Comparison of ENCODE assay signal across 11 cellular contexts in the genomic region with DNA sequence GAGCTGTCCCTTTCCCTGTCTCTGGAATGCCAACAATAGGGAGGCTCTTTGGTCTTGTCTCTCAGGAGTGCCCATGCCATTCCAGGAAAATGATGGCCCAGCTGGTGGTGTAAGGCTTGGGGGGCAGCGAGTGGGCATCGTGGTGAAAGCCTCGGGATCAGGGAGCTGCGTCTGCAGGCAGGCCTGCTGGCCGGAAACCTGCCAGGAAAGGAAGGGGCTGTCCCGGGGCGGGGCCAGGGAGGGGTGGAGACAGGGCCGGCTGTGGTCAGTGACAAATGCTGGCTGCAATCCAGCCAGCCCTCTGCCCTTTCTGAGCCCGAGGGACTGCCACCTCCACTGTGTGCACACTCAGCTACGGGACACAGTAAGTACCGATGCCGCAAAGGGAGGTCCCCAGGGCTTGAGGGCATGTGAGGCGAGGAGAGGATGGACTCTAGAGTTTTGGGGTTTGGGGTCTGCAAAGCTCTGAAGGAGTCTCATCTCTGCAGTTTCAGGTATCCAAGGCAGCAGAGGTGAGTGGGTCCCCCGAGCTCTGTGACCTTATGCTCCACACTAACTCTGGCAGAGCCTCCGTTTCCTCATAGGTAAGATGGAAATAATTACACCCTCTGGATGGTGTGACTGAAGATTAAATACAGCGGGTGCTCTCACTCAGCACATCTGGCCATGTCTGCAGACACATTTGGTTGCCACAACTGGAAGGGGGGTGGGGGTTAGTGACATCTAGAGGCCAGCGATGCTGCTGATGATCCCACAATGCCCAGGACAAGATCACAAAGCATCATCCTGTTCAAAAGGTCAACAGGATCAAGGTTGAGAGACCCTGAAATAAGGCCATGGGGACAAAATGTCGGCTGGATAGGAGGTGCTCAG. TPM values are rescaled to one million over a fixed set of nuclear protein-coding genes. Genes with fewer than 3 reads are reported as not detected.
DNase-seq lines count a peak whose midpoint lies in the region; ATAC-seq and TF ChIP-seq lines count a peak whose summit lies in the region.
"Had no signal": no experiment of that assay in that cellular context is flagged by ENCODE, and none has a peak within 500 bp of the region (broad histone marks: within the 10 kb centered on the region; RNA-seq: fewer than 3 reads in every experiment).

A gene with protein sequence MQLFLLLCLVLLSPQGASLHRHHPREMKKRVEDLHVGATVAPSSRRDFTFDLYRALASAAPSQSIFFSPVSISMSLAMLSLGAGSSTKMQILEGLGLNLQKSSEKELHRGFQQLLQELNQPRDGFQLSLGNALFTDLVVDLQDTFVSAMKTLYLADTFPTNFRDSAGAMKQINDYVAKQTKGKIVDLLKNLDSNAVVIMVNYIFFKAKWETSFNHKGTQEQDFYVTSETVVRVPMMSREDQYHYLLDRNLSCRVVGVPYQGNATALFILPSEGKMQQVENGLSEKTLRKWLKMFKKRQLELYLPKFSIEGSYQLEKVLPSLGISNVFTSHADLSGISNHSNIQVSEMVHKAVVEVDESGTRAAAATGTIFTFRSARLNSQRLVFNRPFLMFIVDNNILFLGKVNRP (plus strand): TSS at position 300 of the 873 bp plus-strand sequence. CDS start 5,937 bp downstream, outside the sequence.

- H3K9me3 Mint-ChIP-seq in GM23338: peaks cover 24% of the 10 kb centered on the region
- H3K9me3 Mint-ChIP-seq in progenitor cell of endocrine pancreas (ENCODE audit: low read depth): no peaks in the 10 kb centered on the region
- H3K9me3 Mint-ChIP-seq: stimulated activated naive CD8-positive, alpha-beta T cell treated with anti-CD3 and anti-CD28 coated beads, Interleukin-15, Interleukin-2, amounts not matched to agents 100 ng/mL and 50 ng/mL, for 24 hours had no signal

- no peak within 1 kb of the TSS for H3K27ac Mint-ChIP-seq in GM23338
- peak within 1 kb of the TSS; percentile 13 for H3K27ac Mint-ChIP-seq in progenitor cell of endocrine pancreas
- H3K27ac Mint-ChIP-seq: stimulated activated naive CD8-positive, alpha-beta T cell treated with anti-CD3 and anti-CD28 coated beads, Interleukin-15, Interleukin-2, amounts not matched to agents 100 ng/mL and 50 ng/mL, for 24 hours had no signal

- no peak within 1 kb of the TSS for H3K4me2 ChIP-seq in GM23338

- peak within 1 kb of the TSS; percentile 89 for H2AFZ ChIP-seq in GM23338

- H4K20me1 ChIP-seq in GM23338 (replicated peaks; ENCODE audit: insufficient read depth): no peaks in the 10 kb centered on the region

- TF ChIP-seq CTCF in GM23338 (conservative IDR thresholded peaks at IDR 0.05; ENCODE audit: low read depth in 2 of 2) (no peak), progenitor cell of endocrine pancreas (IDR thresholded peaks at IDR 0.05; ENCODE audit: unreplicated experiment) (no peak)

- H3K4me3 ChIP-seq in GM23338 (no peak within 1 kb of the TSS), right cardiac atrium (ENCODE audit: low read length) (no peak within 1 kb of the TSS)

- 34% methylated on average over 18 of the region's 18 CpGs for whole genome bisulfite sequencing in right cardiac atrium

- H3K36me3 ChIP-seq in GM23338 (ENCODE audit: insufficient read depth): no peaks in the 10 kb centered on the region

- H3K27me3 Mint-ChIP-seq in GM23338 (ENCODE audit: insufficient read depth, low read depth, poor library complexity) (peaks cover 2% of the 10 kb centered on the region), progenitor cell of endocrine pancreas (peaks cover 4% of the 10 kb centered on the region)

- no peaks in the 10 kb centered on the region for H3K9me3 ChIP-seq in right cardiac atrium (ENCODE audit: control insufficient read depth, low read length)

- no peaks in the 10 kb centered on the region for H3K4me1 ChIP-seq in GM23338 (ENCODE audit: insufficient read depth)
- H3K4me1 ChIP-seq in right cardiac atrium (ENCODE audit: control insufficient read depth, insufficient read depth, low read length): no peaks in the 10 kb centered on the region

- H3K27ac ChIP-seq in GM23338 (ENCODE audit: low read depth) (no peak within 1 kb of the TSS), right cardiac atrium (ENCODE audit: low read length) (peak within 1 kb of the TSS; percentile 19)
- H3K27ac ChIP-seq: C4-2B had no signal

- H3K27me3 ChIP-seq in GM23338 (ENCODE audit: insufficient read depth): no peaks in the 10 kb centered on the region
- H3K27me3 ChIP-seq in right cardiac atrium (ENCODE audit: control insufficient read depth, insufficient read depth): no peaks in the 10 kb centered on the region

- H3K79me2 ChIP-seq in GM23338 (replicated peaks; ENCODE audit: insufficient read depth): no peaks in the 10 kb centered on the region

- H3K4me3 Mint-ChIP-seq in GM23338 (no peak within 1 kb of the TSS), progenitor cell of endocrine pancreas (ENCODE audit: low read depth) (peak within 1 kb of the TSS; percentile 52)
- H3K4me3 Mint-ChIP-seq: stimulated activated naive CD8-positive, alpha-beta T cell treated with anti-CD3 and anti-CD28 coated beads, Interleukin-15, Interleukin-2, amounts not matched to agents 100 ng/mL and 50 ng/mL, for 24 hours had no signal

- DNase-seq in GM23338 (ENCODE audit: low spot score) (peak; percentile 46), astrocyte of the hippocampus (ENCODE audit: low read depth, low spot score) (peak; percentile 54), right cardiac atrium (peak; percentile 81 to 92 (median 87)), progenitor cell of endocrine pancreas (ENCODE audit: low spot score, unreplicated experiment) (no peak), occipital lobe (lab: John Stamatoyannopoulos, UW) (no peak), superior temporal gyrus (ENCODE audit: extremely low spot score) (no peak), germinal center (ENCODE audit: low spot score) (no peak)
- DNase-seq: NCI-H510A had no signal

- peaks cover 6% of the 10 kb centered on the region; the same call in 2 of the 3 replicates for H3K36me3 Mint-ChIP-seq in GM23338 (ENCODE audit: low read depth)
- H3K36me3 Mint-ChIP-seq in progenitor cell of endocrine pancreas (ENCODE audit: insufficient read depth): peaks cover 2% of the 10 kb centered on the region

- no peaks in the 10 kb centered on the region for H3F3A ChIP-seq in GM23338 (replicated peaks; ENCODE audit: low read depth)

- H3K4me1 Mint-ChIP-seq in GM23338 (peaks cover 6% of the 10 kb centered on the region; the same call in 2 of the 3 replicates), progenitor cell of endocrine pancreas (ENCODE audit: low read depth) (peaks cover 17% of the 10 kb centered on the region)

- intact Hi-C loops in right cardiac atrium (cut with DNase I): no loop called here

- H3K9me2 ChIP-seq in GM23338 (ENCODE audit: insufficient read depth): no peaks in the 10 kb centered on the region

- peak; percentile 94 for ATAC-seq in GM23338
- ATAC-seq in right cardiac atrium: peak; percentile 79 to 87
- ATAC-seq in GM18502 (IDR thresholded peaks at IDR 0.05; ENCODE audit: poor library complexity, unreplicated experiment): no peak

TF ChIP-seq in GM23338, 12 proteins besides CTCF, POLR2A, EP300 and RAD21:
- TF ChIP-seq EZH2phosphoT487 (IDR thresholded peaks at IDR 0.05; ENCODE audit: unreplicated experiment): no peak
- no peak for TF ChIP-seq CREB1 (CRISPR knock-in tag; IDR thresholded peaks at IDR 0.05; ENCODE audit: low read depth)
- TF ChIP-seq ETS1 (IDR thresholded peaks at IDR 0.05): no peak

RNA-seq across cellular contexts. Expression of the gene that starts here (rescaled TPM):
- 0.90 and 1.3 TPM in 2 replicates for total RNA-seq in GM23338 (2014; rRNA removed; shearing (Covaris generic))
- polyA plus RNA-seq in GM23338 (2016; fragmentation: Nextera tagmentation; extraction: Ambion mirVana) (0.12 and 0.81 TPM in 2 replicates), right cardiac atrium (13.2 TPM)
- total RNA-seq in right cardiac atrium (10 to 100 TPM in 3 of 4 donors, 1 to 10 TPM in 1; 4.6 to 14.4 (median 13.9) TPM), progenitor cell of endocrine pancreas (37.7 and 39.5 TPM in 2 replicates), occipital lobe (0.16 TPM)

Comparison
In these comparisons a context has a peak if more than half of its experiments do, and no peak if none do; other contexts are left out.
1. DNase-seq: peak in GM23338 (single experiment), astrocyte of the hippocampus (single experiment) and right cardiac atrium (3 of 3); none in progenitor cell of endocrine pancreas (single experiment), occipital lobe (single experiment), superior temporal gyrus (single experiment) and germinal center (single experiment).